Comparison of ENCODE assay signal across 16 cellular contexts in the genomic region with DNA sequence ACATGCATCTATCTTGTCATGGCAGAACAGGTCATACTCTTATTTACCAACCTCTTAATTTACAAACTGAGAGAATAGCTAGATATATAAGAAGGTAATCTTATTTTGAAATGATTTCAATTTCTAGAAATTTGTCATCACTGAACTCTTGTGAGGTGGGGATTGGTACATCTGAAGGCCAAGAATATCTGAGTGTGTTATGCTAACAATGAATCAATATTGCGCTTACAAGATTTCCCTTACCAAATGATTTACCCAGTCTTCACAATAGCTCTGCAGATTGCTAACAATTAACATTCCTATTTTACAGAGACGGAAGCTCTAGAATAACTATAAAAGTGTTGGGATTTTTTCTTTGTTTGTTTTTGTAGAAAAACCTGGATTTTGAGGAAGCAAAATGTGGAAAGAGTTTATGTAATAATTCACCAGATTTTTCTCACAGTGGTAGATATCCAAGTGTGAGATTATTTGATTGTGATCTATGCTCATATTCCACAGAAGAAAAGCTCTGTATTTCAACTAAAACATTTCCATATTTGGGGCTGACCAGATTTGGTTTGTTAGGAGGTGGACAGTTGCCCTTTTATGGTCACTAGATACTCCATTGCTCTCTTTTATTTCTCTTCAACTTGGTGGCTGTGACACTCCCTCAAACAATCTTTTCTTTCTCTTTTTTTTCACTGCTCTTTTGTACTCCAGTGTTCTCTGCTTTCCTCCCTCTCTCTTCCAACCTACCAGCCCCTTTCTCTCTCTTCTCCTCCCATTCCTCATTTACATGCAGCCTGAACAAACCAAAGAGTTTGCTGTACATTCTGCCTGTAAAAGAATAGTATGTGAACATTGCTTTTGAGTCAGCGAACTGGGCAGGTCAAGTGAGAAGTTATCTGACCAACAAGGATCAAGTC. TPM values are rescaled to one million over a fixed set of nuclear protein-coding genes. Genes with fewer than 3 reads are reported as not detected.
DNase-seq lines count a peak whose midpoint lies in the region; ATAC-seq and TF ChIP-seq lines count a peak whose summit lies in the region.
"Had no signal": no experiment of that assay in that cellular context is flagged by ENCODE, and none has a peak within 500 bp of the region (broad histone marks: within the 10 kb centered on the region; RNA-seq: fewer than 3 reads in every experiment).

No MANE protein-coding gene starts in this region.

- no peak overlapping the region for H3K4me3 Mint-ChIP-seq in WTC11
- no peak overlapping the region for H3K4me3 Mint-ChIP-seq in osteocyte (ENCODE audit: unreplicated experiment)
- H3K4me3 Mint-ChIP-seq in activated naive CD8-positive, alpha-beta T cell treated with anti-CD3 and anti-CD28 coated beads, Interleukin-2, amount 50 U/mL, for 24 hours: no peak overlapping the region

- H3K36me3 Mint-ChIP-seq in WTC11 (no peaks in the 10 kb centered on the region; the same call in 1 of the 2 replicates), osteocyte (ENCODE audit: unreplicated experiment) (peaks cover 2% of the 10 kb centered on the region)
- H3K36me3 Mint-ChIP-seq in activated naive CD8-positive, alpha-beta T cell treated with anti-CD3 and anti-CD28 coated beads, Interleukin-2, amount 50 U/mL, for 24 hours (ENCODE audit: low read depth): peaks cover 36% of the 10 kb centered on the region

- peaks cover 95% of the 10 kb centered on the region for H3K79me2 ChIP-seq in fibroblast of lung (ENCODE audit: control insufficient read depth, insufficient read depth, low read length)

- H3K27ac ChIP-seq in fibroblast of lung (ENCODE audit: insufficient read depth, low read length): no peak overlapping the region
- H3K27ac ChIP-seq: HL-60, spleen, WERI-Rb-1 had no signal

- no peak for TF ChIP-seq CTCF in WTC11 (IDR thresholded peaks at IDR 0.05)
- no peak for TF ChIP-seq CTCF in fibroblast of lung (conservative IDR thresholded peaks at IDR 0.05 in 1 of 2, IDR thresholded peaks at IDR 0.05 in 1 of 2; ENCODE audit: low read depth in 1 of 2, low read length in 2 of 2)
- no peak for TF ChIP-seq CTCF in osteocyte (IDR thresholded peaks at IDR 0.05)

- no peak overlapping the region for H3K4me3 ChIP-seq in fibroblast of lung (replicated peaks in 1 of 4; ENCODE audit: control extremely low read depth in 1 of 4, insufficient read depth in 1 of 4, low read depth in 3 of 4, low read length in 4 of 4)
- H3K4me3 ChIP-seq: spleen had no signal

- H3K9me3 ChIP-seq in fibroblast of lung (ENCODE audit: control insufficient read depth, insufficient read depth, low read depth, low read length): no peaks in the 10 kb centered on the region
- H3K9me3 ChIP-seq: spleen had no signal

- H2AFZ ChIP-seq in fibroblast of lung (ENCODE audit: low read length): no peak overlapping the region

- H3K27me3 ChIP-seq in fibroblast of lung (ENCODE audit: control insufficient read depth, insufficient read depth, low read length): no peaks in the 10 kb centered on the region
- H3K27me3 ChIP-seq: spleen had no signal

- H3K4me1 Mint-ChIP-seq in WTC11: peaks cover 58% of the 10 kb centered on the region
- peaks cover 56% of the 10 kb centered on the region for H3K4me1 Mint-ChIP-seq in osteocyte (ENCODE audit: unreplicated experiment)
- peaks cover 35% of the 10 kb centered on the region for H3K4me1 Mint-ChIP-seq in activated naive CD8-positive, alpha-beta T cell treated with anti-CD3 and anti-CD28 coated beads, Interleukin-2, amount 50 U/mL, for 24 hours

- peaks cover 13% of the 10 kb centered on the region for H3K4me1 ChIP-seq in fibroblast of lung (ENCODE audit: control insufficient read depth, extremely low read depth, insufficient read depth, low read length)

- no peaks in the 10 kb centered on the region for H4K20me1 ChIP-seq in fibroblast of lung (ENCODE audit: control insufficient read depth, extremely low read depth, insufficient read depth, low read length)

- no peaks in the 10 kb centered on the region for H3K27me3 Mint-ChIP-seq in WTC11 (ENCODE audit: low read depth)
- no peaks in the 10 kb centered on the region for H3K27me3 Mint-ChIP-seq in osteocyte (ENCODE audit: unreplicated experiment)
- no peaks in the 10 kb centered on the region for H3K27me3 Mint-ChIP-seq in activated naive CD8-positive, alpha-beta T cell treated with anti-CD3 and anti-CD28 coated beads, Interleukin-2, amount 50 U/mL, for 24 hours

- H3K9ac ChIP-seq in fibroblast of lung (ENCODE audit: insufficient read depth, low read length): no peak overlapping the region

- peak; percentile 18; the same call in 1 of the 2 replicates for ATAC-seq in WTC11
- ATAC-seq in activated naive CD8-positive, alpha-beta T cell treated with anti-CD3 and anti-CD28 coated beads, Interleukin-2, amount 50 U/mL, for 24 hours: no peak
- ATAC-seq in SK-N-SH treated with all-trans-retinoic acid at 6 μM for 48 hours: no peak

- H3K27ac Mint-ChIP-seq in WTC11 (peak overlapping the region; percentile 75), osteocyte (ENCODE audit: unreplicated experiment) (peak overlapping the region; percentile 84)
- H3K27ac Mint-ChIP-seq in activated naive CD8-positive, alpha-beta T cell treated with anti-CD3 and anti-CD28 coated beads, Interleukin-2, amount 50 U/mL, for 24 hours: no peak overlapping the region

- H3K9me3 Mint-ChIP-seq in WTC11: no peaks in the 10 kb centered on the region
- H3K9me3 Mint-ChIP-seq in osteocyte (ENCODE audit: unreplicated experiment): no peaks in the 10 kb centered on the region
- no peaks in the 10 kb centered on the region for H3K9me3 Mint-ChIP-seq in activated naive CD8-positive, alpha-beta T cell treated with anti-CD3 and anti-CD28 coated beads, Interleukin-2, amount 50 U/mL, for 24 hours

- CTCF ChIA-PET in WTC11 (lab: Charles Lee): no interaction called here

- no peak overlapping the region for H3K4me2 ChIP-seq in fibroblast of lung (ENCODE audit: extremely low read depth, insufficient read depth, low read length)

- POLR2A ChIA-PET in WTC11 (lab: Charles Lee): no interaction called here

- DNase-seq in GM03348 (ENCODE audit: low spot score) (peak; percentile 13), WTC11 (ENCODE audit: low spot score) (no peak), fibroblast of lung (ENCODE audit: low read depth in 2 of 2) (peak; percentile 34 to 50), osteocyte (ENCODE audit: extremely low spot score, unreplicated experiment) (no peak), NCI-H2171 (lab: John Stamatoyannopoulos, UW) (no peak), mesenteric fat pad (ENCODE audit: low spot score) (no peak)
- no peak for DNase-seq in activated naive CD8-positive, alpha-beta T cell treated with anti-CD3 and anti-CD28 coated beads, Interleukin-2, amount 50 U/mL, for 24 hours
- DNase-seq: cerebellar nuclear complex, NCI-H1105, NCI-H2171 treated with DMSO at 0.1 percent for 48 hours, NCI-H82, nucleus accumbens, spleen, WERI-Rb-1 had no signal

- no peaks in the 10 kb centered on the region for H3K36me3 ChIP-seq in fibroblast of lung (ENCODE audit: control insufficient read depth, insufficient read depth, low read length)

TF ChIP-seq in WTC11, 78 proteins besides CTCF, POLR2A, EP300 and RAD21 (continues in another document):
- no peak for TF ChIP-seq ETV6 (CRISPR knock-in tag; IDR thresholded peaks at IDR 0.05)
- no peak for TF ChIP-seq MXD4 (CRISPR knock-in tag; IDR thresholded peaks at IDR 0.05; ENCODE audit: borderline replicate concordance)

TF ChIP-seq in SK-N-SH treated with all-trans-retinoic acid at 6 μM for 48 hours, 23 proteins besides CTCF, POLR2A, EP300 and RAD21 (continues in another document):
- TF ChIP-seq ESRRG (CRISPR knock-in tag; IDR thresholded peaks at IDR 0.05) (no peak), ZNF70 (CRISPR knock-in tag; IDR thresholded peaks at IDR 0.05) (no peak), BACH2 (CRISPR knock-in tag; IDR thresholded peaks at IDR 0.05; ENCODE audit: borderline replicate concordance) (no peak)
- TF ChIP-seq, protein P1, sequence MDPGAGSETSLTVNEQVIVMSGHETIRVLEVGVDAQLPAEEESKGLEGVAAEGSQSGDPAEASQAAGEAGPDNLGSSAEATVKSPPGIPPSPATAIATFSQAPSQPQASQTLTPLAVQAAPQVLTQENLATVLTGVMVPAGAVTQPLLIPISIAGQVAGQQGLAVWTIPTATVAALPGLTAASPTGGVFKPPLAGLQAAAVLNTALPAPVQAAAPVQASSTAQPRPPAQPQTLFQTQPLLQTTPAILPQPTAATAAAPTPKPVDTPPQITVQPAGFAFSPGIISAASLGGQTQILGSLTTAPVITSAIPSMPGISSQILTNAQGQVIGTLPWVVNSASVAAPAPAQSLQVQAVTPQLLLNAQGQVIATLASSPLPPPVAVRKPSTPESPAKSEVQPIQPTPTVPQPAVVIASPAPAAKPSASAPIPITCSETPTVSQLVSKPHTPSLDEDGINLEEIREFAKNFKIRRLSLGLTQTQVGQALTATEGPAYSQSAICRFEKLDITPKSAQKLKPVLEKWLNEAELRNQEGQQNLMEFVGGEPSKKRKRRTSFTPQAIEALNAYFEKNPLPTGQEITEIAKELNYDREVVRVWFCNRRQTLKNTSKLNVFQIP (CRISPR knock-in tag; IDR thresholded peaks at IDR 0.05; ENCODE audit: borderline replicate concordance, low read depth): no peak
- TF ChIP-seq, protein P2, sequence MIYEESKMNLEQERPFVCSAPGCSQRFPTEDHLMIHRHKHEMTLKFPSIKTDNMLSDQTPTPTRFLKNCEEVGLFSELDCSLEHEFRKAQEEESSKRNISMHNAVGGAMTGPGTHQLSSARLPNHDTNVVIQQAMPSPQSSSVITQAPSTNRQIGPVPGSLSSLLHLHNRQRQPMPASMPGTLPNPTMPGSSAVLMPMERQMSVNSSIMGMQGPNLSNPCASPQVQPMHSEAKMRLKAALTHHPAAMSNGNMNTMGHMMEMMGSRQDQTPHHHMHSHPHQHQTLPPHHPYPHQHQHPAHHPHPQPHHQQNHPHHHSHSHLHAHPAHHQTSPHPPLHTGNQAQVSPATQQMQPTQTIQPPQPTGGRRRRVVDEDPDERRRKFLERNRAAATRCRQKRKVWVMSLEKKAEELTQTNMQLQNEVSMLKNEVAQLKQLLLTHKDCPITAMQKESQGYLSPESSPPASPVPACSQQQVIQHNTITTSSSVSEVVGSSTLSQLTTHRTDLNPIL (CRISPR knock-in tag; IDR thresholded peaks at IDR 0.05; ENCODE audit: low read depth): no peak

RNA-seq across cellular contexts. Expression of a gene that starts 48.6 kb away (rescaled TPM):
- total RNA-seq in WTC11 (2021): 163 to 167 TPM (median 163 TPM) in 3 replicates
- total RNA-seq in fibroblast of lung: 203 and 253 TPM in 2 replicates
- polyA plus RNA-seq in fibroblast of lung: 144 and 327 TPM in 2 replicates
- 67.0 and 144 TPM in 2 replicates for polyA plus RNA-seq in fibroblast of lung (2012)
- polyA minus RNA-seq in fibroblast of lung (ENCODE audit: low replicate concordance): 30.5 and 113 TPM in 2 replicates
- total RNA-seq in osteocyte: 79.8 and 82.5 TPM in 2 replicates
- total RNA-seq in mesenteric fat pad: 112 TPM

Comparison
In these comparisons a context has a peak if more than half of its experiments do, and no peak if none do; other contexts are left out.
1. DNase-seq: peak in GM03348 (single experiment) and fibroblast of lung (2 of 2); none in WTC11 (single experiment), osteocyte (single experiment), NCI-H2171 (single experiment), mesenteric fat pad (single experiment) and activated naive CD8-positive, alpha-beta T cell treated with anti-CD3 and anti-CD28 coated beads, Interleukin-2, amount 50 U/mL, for 24 hours (single experiment).